In genomic region chr4:113504422-113504821, GRCh38 we compare ENCODE assay signal across 23 cellular contexts.
"Had no signal": no experiment of that assay in that cellular context is flagged by ENCODE, and none has a peak within 500 bp of the region (broad histone marks: within the 10 kb centered on the region; RNA-seq: fewer than 3 reads in every experiment).

No MANE protein-coding gene starts in this region.

- DNase-seq: activated B cell treated with CpG ODN at 0.5 μM for 24 hours; activated CD4-positive, alpha-beta T cell treated with anti-CD3 and anti-CD28 coated beads, Interleukin-2, amount 50 U/mL, for 1 hour; activated CD8-positive, alpha-beta T cell treated with anti-CD3 and anti-CD28 coated beads for 36 hours; activated gamma-delta T cell treated with Interleukin-2 at 50 U/mL for 16 hours; activated naive CD4-positive, alpha-beta T cell treated with anti-CD3 and anti-CD28 coated beads, Interleukin-2, amount 50 U/mL, for 16 hours; activated T-cell treated with anti-CD3 and anti-CD28 coated beads, Interleukin-2, amount 50 U/mL, for 4 hours; amniotic stem cell; brain microvascular endothelial cell; dorsolateral prefrontal cortex; effector memory CD4-positive, alpha-beta T cell; erythroblast; foreskin keratinocyte; heart right ventricle; mammary epithelial cell; naive B cell; nephron progenitor cell; ovary; sigmoid colon; small intestine; stimulated activated CD4-positive, alpha-beta T cell treated with anti-CD3 and anti-CD28 coated beads, Interleukin-4, amount 100 ng/mL, for 24 hours; T-helper 1 cell had no signal

- ATAC-seq: activated CD8-positive, alpha-beta T cell treated with anti-CD3 and anti-CD28 coated beads for 36 hours; activated T-cell treated with anti-CD3 and anti-CD28 coated beads, Interleukin-2, amount 50 U/mL, for 4 hours; activated T-helper 17 cell treated with anti-CD3 and anti-CD28 coated beads, Interleukin-2, amount 50 U/mL, for 72 hours; foreskin keratinocyte; stimulated activated effector memory CD8-positive, alpha-beta T cell treated with anti-CD3 and anti-CD28 coated beads, Interleukin-12 subunit alpha, Interleukin-12 subunit beta, amount 100 ng/mL, for 72 hours had no signal
